In genomic region chr7:106117767-106118544, GRCh38 we compare ENCODE assay signal across 16 cellular contexts. TPM values are rescaled to one million over a fixed set of nuclear protein-coding genes. Genes with fewer than 3 reads are reported as not detected.
DNase-seq lines count a peak whose midpoint lies in the region; ATAC-seq and TF ChIP-seq lines count a peak whose summit lies in the region.
"Had no signal": no experiment of that assay in that cellular context is flagged by ENCODE, and none has a peak within 500 bp of the region (broad histone marks: within the 10 kb centered on the region; RNA-seq: fewer than 3 reads in every experiment).

No MANE protein-coding gene starts in this region.

- no peak overlapping the region for H3K4me3 Mint-ChIP-seq in CD4-positive, CD25-positive, alpha-beta regulatory T cell
- no peak overlapping the region for H3K4me3 Mint-ChIP-seq in activated B cell treated with CpG ODN at 0.5 μM for 24 hours

- no peaks in the 10 kb centered on the region for H3K36me3 ChIP-seq in CD4-positive, CD25-positive, alpha-beta regulatory T cell (ENCODE audit: control insufficient read depth, insufficient read depth, low read length)
- no peaks in the 10 kb centered on the region for H3K36me3 ChIP-seq in rectal smooth muscle tissue (ENCODE audit: control insufficient read depth, insufficient read depth, low read length)
- no peaks in the 10 kb centered on the region for H3K36me3 ChIP-seq in thyroid gland
- H3K36me3 ChIP-seq: HAP-1, Peyer's patch had no signal

- intact Hi-C loops in activated B cell treated with CpG ODN at 0.5 μM for 24 hours (cut with micrococcal nuclease) (no loop called here), left ventricle myocardium superior (cut with micrococcal nuclease) (no loop called here), thyroid gland (cut with DNase I) (loop anchor here (10.0 kb wide), 1 partner anchor 63 kb away; no protein-coding TSS in a partner anchor)

- POLR2A ChIA-PET in activated B cell treated with CpG ODN at 0.5 μM for 24 hours (lab: Charles Lee) = interaction anchor here (2.0 kb wide), 1 partner anchor 60 kb away, joined by 14 read pairs; no protein-coding TSS in a partner anchor

- TF ChIP-seq CTCF in activated B cell treated with CpG ODN at 0.5 μM for 24 hours (IDR thresholded peaks at IDR 0.05) (no peak), omental fat pad (IDR thresholded peaks at IDR 0.05) (no peak), thyroid gland (IDR thresholded peaks at IDR 0.05) (no peak)

- H3K9me3 ChIP-seq in CD4-positive, CD25-positive, alpha-beta regulatory T cell (ENCODE audit: control insufficient read depth in 2 of 2, low read length in 2 of 2) = no peaks in the 10 kb centered on the region
- no peaks in the 10 kb centered on the region for H3K9me3 ChIP-seq in thyroid gland
- H3K9me3 ChIP-seq: HAP-1, Peyer's patch had no signal

- 84 to 88% methylated on average over 9 of the region's 9 CpGs for WGBS in thyroid gland, 2 donors

- H3K27ac ChIP-seq in CD4-positive, CD25-positive, alpha-beta regulatory T cell (ENCODE audit: insufficient read depth, low read length, poor library complexity, severe bottlenecking) = no peak overlapping the region
- H3K27ac ChIP-seq in rectal smooth muscle tissue (ENCODE audit: low read depth, low read length) (peak overlapping the region; percentile 70), thyroid gland (no peak overlapping the region)

- H3K27me3 ChIP-seq in CD4-positive, CD25-positive, alpha-beta regulatory T cell (ENCODE audit: control insufficient read depth, insufficient read depth, low read length) = no peaks in the 10 kb centered on the region
- H3K27me3 ChIP-seq in rectal smooth muscle tissue (ENCODE audit: control insufficient read depth, insufficient read depth, low read length) = no peaks in the 10 kb centered on the region
- H3K27me3 ChIP-seq in thyroid gland = no peaks in the 10 kb centered on the region
- H3K27me3 ChIP-seq: Peyer's patch had no signal

- no peak for ATAC-seq in CD4-positive, CD25-positive, alpha-beta regulatory T cell (ENCODE audit: low read depth in 2 of 2)
- ATAC-seq in activated B cell treated with CpG ODN at 0.5 μM for 24 hours (ENCODE audit: low read depth) (no peak), left ventricle myocardium superior (peak; percentile 90), omental fat pad (ENCODE audit: low FRiP score) (no peak), GM18505 (IDR thresholded peaks at IDR 0.05; ENCODE audit: unreplicated experiment) (no peak)

- no peak for TF ChIP-seq POLR2A in GM18505 (IDR thresholded peaks at IDR 0.05; ENCODE audit: borderline replicate concordance, extremely low read depth, insufficient read depth, insufficient read length)
- no peak for TF ChIP-seq POLR2A in thyroid gland (IDR thresholded peaks at IDR 0.05)

- no peak overlapping the region for H3K9ac ChIP-seq in rectal smooth muscle tissue (ENCODE audit: low read length)

- no peak for DNase-seq in CD4-positive, CD25-positive, alpha-beta regulatory T cell
- DNase-seq in activated B cell treated with CpG ODN at 0.5 μM for 24 hours = no peak
- no peak for DNase-seq in left ventricle myocardium superior
- DNase-seq in NCI-H146 (lab: John Stamatoyannopoulos, UW) = no peak
- no peak for DNase-seq in omental fat pad (ENCODE audit: low spot score)
- DNase-seq in thyroid gland = no peak
- DNase-seq: C1 segment of cervical spinal cord, COR-L47, NCI-H1048, NCI-H446, NCI-H774, Peyer's patch, SIG-M5 had no signal

- peaks cover 0 to 44% (median 14%) of the 10 kb centered on the region in 4 donors for H3K4me1 Mint-ChIP-seq in CD4-positive, CD25-positive, alpha-beta regulatory T cell
- peaks cover 54% of the 10 kb centered on the region for H3K4me1 Mint-ChIP-seq in activated B cell treated with CpG ODN at 0.5 μM for 24 hours

- peak overlapping the region in 2 of 3 donors; percentile 17 to 69 for H3K27ac Mint-ChIP-seq in CD4-positive, CD25-positive, alpha-beta regulatory T cell
- H3K27ac Mint-ChIP-seq in activated B cell treated with CpG ODN at 0.5 μM for 24 hours = peak overlapping the region; percentile 76

- CTCF ChIA-PET in activated B cell treated with CpG ODN at 0.5 μM for 24 hours (lab: Charles Lee) = interaction anchor here (1.0 kb wide), 1 partner anchor 37 kb away, joined by 3 read pairs; no protein-coding TSS in a partner anchor

- H3K4me1 ChIP-seq in CD4-positive, CD25-positive, alpha-beta regulatory T cell (ENCODE audit: control insufficient read depth, insufficient read depth, low read length, poor library complexity, severe bottlenecking) = peaks cover 3% of the 10 kb centered on the region
- H3K4me1 ChIP-seq in rectal smooth muscle tissue (ENCODE audit: control insufficient read depth, insufficient read depth, low read length) = peaks cover 25% of the 10 kb centered on the region
- H3K4me1 ChIP-seq in thyroid gland = peaks cover 0 to 6% of the 10 kb centered on the region in 2 donors
- H3K4me1 ChIP-seq: HAP-1 had no signal

- H3K4me3 ChIP-seq in CD4-positive, CD25-positive, alpha-beta regulatory T cell (ENCODE audit: low read depth, low read length) = no peak overlapping the region
- H3K4me3 ChIP-seq in rectal smooth muscle tissue (ENCODE audit: low read length) (no peak overlapping the region), thyroid gland (replicated peaks in 1 of 3) (no peak overlapping the region)
- H3K4me3 ChIP-seq: HAP-1, Peyer's patch had no signal

- no peaks in the 10 kb centered on the region for H3K27me3 Mint-ChIP-seq in CD4-positive, CD25-positive, alpha-beta regulatory T cell
- H3K27me3 Mint-ChIP-seq in activated B cell treated with CpG ODN at 0.5 μM for 24 hours = no peaks in the 10 kb centered on the region

- no peaks in the 10 kb centered on the region for H3K36me3 Mint-ChIP-seq in CD4-positive, CD25-positive, alpha-beta regulatory T cell
- H3K36me3 Mint-ChIP-seq in activated B cell treated with CpG ODN at 0.5 μM for 24 hours (ENCODE audit: low read depth) = no peaks in the 10 kb centered on the region

- H3K9me3 Mint-ChIP-seq in CD4-positive, CD25-positive, alpha-beta regulatory T cell = no peaks in the 10 kb centered on the region
- no peaks in the 10 kb centered on the region for H3K9me3 Mint-ChIP-seq in activated B cell treated with CpG ODN at 0.5 μM for 24 hours

RNA-seq across cellular contexts. Expression of gene SYPL1, which starts 5.8 kb away (rescaled TPM):
- total RNA-seq in CD4-positive, CD25-positive, alpha-beta regulatory T cell = 37.8 TPM
- polyA plus RNA-seq in CD4-positive, CD25-positive, alpha-beta regulatory T cell = 10 to 100 TPM; 56.7 to 80.7 (median 69.8) TPM
- 109 and 116 TPM in 2 replicates for total RNA-seq in activated B cell treated with CpG ODN at 0.5 μM for 24 hours
- 96.3 TPM for total RNA-seq in left ventricle myocardium superior
- total RNA-seq in omental fat pad = 100 to 1,000 TPM in 1 of 4 donors, 10 to 100 TPM in 3; 61.5 to 120 (median 70.6) TPM
- 100 to 1,000 TPM; 119 to 165 (median 132) TPM for total RNA-seq in thyroid gland
